9 cellular contexts compared by ENCODE assay signal in genomic region chr4:183571350-183572076, GRCh38.
A peak's percentile ranks its signal among the peaks of the same experiment; 100 is the strongest.
DNase-seq lines count a peak whose midpoint lies in the region; ATAC-seq, FAIRE-seq and TF ChIP-seq lines count a peak whose summit lies in the region.
"Had no signal": no experiment of that assay in that cellular context is flagged by ENCODE, and none has a peak within 500 bp of the region (broad histone marks: within the 10 kb centered on the region; RNA-seq: fewer than 3 reads in every experiment).

No MANE protein-coding gene starts in this region.

- no peak overlapping the region for H3K4me3 ChIP-seq in adipocyte (ENCODE audit: low read length)
- peak overlapping the region in 1 of 3 experiments; percentile 28; a peak in 1 of 6 replicates for H3K4me3 ChIP-seq in HepG2 (replicated peaks in 1 of 3; ENCODE audit: insufficient read depth in 1 of 3, low read depth in 2 of 3, low read length in 3 of 3)

- BruUV-seq in HepG2 (replicated peaks; lab: Mats Ljungman, UMichigan), result no TSS peak

- POLR2A ChIA-PET in HepG2 (lab: Yijun Ruan, JAX), result no interaction called here

- intact Hi-C loops in HepG2 (cut with micrococcal nuclease; ENCODE audit: unreplicated experiment), result no loop called here

- no peaks in the 10 kb centered on the region for H3K79me2 ChIP-seq in HepG2 (ENCODE audit: insufficient read depth, low read length)

- no peak for TF ChIP-seq RAD21 in HepG2 (CRISPR knock-in tag; IDR thresholded peaks at IDR 0.05)

- no peak for TF ChIP-seq EP300 in HepG2 (IDR thresholded peaks at IDR 0.05; ENCODE audit: low read depth in 2 of 2, low read length in 2 of 2)
- TF ChIP-seq EP300 in HepG2 (CRISPR knock-in tag; IDR thresholded peaks at IDR 0.05; ENCODE audit: borderline replicate concordance), result no peak

- in situ Hi-C loops in HepG2 (cut with HindIII; ENCODE audit: extremely low pct_ligation_motif_present, low pct_unique_long_range_greater_than_20kb), result no loop called here

- H3K4me2 ChIP-seq in HepG2 (ENCODE audit: low read depth, low read length), result peak overlapping the region; percentile 55

- H3K27ac ChIP-seq in HepG2 (ENCODE audit: extremely low read length, insufficient read depth, low read length), result no peak overlapping the region

- WGBS in HepG2 (ENCODE audit: low lambda C conversion rate), result 0% methylated on average over 7 of the region's 11 CpGs

- DNase-seq in DMS153 (lab: John Stamatoyannopoulos, UW) (peak; percentile 55), NCI-H1105 (lab: John Stamatoyannopoulos, UW) (peak; percentile 83), adipocyte (ENCODE audit: low read depth) (peak; percentile 62), HepG2 (ENCODE audit: low spot score) (peak; percentile 72), OCI-M2 (lab: John Stamatoyannopoulos, UW; ENCODE audit: unreplicated experiment) (no peak)
- DNase-seq: activated T-cell treated with anti-CD3 and anti-CD28 coated beads, Interleukin-2, amount 50 U/mL, for 1 hour had no signal

- ATAC-seq in HepG2, result peak; percentile 92
- ATAC-seq in GM21367 (IDR thresholded peaks at IDR 0.05; ENCODE audit: unreplicated experiment), result no peak
- ATAC-seq in GM18520 (IDR thresholded peaks at IDR 0.05; ENCODE audit: unreplicated experiment), result no peak
- ATAC-seq in GM21529 (IDR thresholded peaks at IDR 0.05; ENCODE audit: unreplicated experiment), result no peak

- no peaks in the 10 kb centered on the region for H4K20me1 ChIP-seq in HepG2 (ENCODE audit: insufficient read depth, low read length)

- no peak for TF ChIP-seq POLR2A in HepG2 (IDR thresholded peaks at IDR 0.05; ENCODE audit: insufficient read depth in 1 of 2, low read depth in 2 of 2, low read length in 2 of 2)

- no peak for TF ChIP-seq CTCF in HepG2 (CRISPR knock-in tag; IDR thresholded peaks at IDR 0.05)

- H3K27me3 ChIP-seq in adipocyte (replicated peaks; ENCODE audit: control insufficient read depth, insufficient read depth, low read length), result peaks cover 8% of the 10 kb centered on the region
- H3K27me3 ChIP-seq in HepG2 (ENCODE audit: control insufficient read depth in 1 of 2, insufficient read depth in 2 of 2, low read length in 2 of 2), result peaks cover 0 to 8% of the 10 kb centered on the region in 2 experiments; a peak in 1 of 5 replicates

- CTCF ChIA-PET in HepG2 (lab: Yijun Ruan, JAX; ENCODE audit: low intra/inter-chr PET ratio, low total read pairs), result no interaction called here

- H3K36me3 ChIP-seq in adipocyte (ENCODE audit: control insufficient read depth, insufficient read depth, low read length, severe bottlenecking) (no peaks in the 10 kb centered on the region), HepG2 (replicated peaks in 1 of 2; ENCODE audit: control insufficient read depth in 1 of 2, insufficient read depth in 2 of 2, low read length in 2 of 2) (no peaks in the 10 kb centered on the region)

- H3K9ac ChIP-seq in adipocyte (ENCODE audit: low read length), result no peak overlapping the region
- H3K9ac ChIP-seq in HepG2 (ENCODE audit: insufficient read depth, low read depth, low read length), result no peak overlapping the region

- no peak overlapping the region for H2AFZ ChIP-seq in HepG2 (ENCODE audit: low read length)

- H3K9me3 ChIP-seq in adipocyte (ENCODE audit: control insufficient read depth, low read length), result peaks cover 7% of the 10 kb centered on the region
- H3K9me3 ChIP-seq in HepG2 (ENCODE audit: low read length), result no peaks in the 10 kb centered on the region

- peak; percentile 69 for FAIRE-seq in HepG2 (lab: Jason Lieb, UNC)

- H3K4me1 ChIP-seq in adipocyte (ENCODE audit: control insufficient read depth, insufficient read depth, low read length) (peaks cover 7% of the 10 kb centered on the region), HepG2 (ENCODE audit: insufficient read depth, low read length) (peaks cover 7% of the 10 kb centered on the region)

TF ChIP-seq in HepG2, 621 proteins besides CTCF, POLR2A, EP300 and RAD21:
- TF ChIP-seq NR1H2 (CRISPR knock-in tag; IDR thresholded peaks at IDR 0.05; ENCODE audit: borderline replicate concordance, low read depth) (no peak), TBX2 (CRISPR knock-in tag; IDR thresholded peaks at IDR 0.05; ENCODE audit: borderline replicate concordance) (peak; percentile 33; the same call in 1 of the 2 replicates), BCL6 (CRISPR knock-in tag; IDR thresholded peaks at IDR 0.05) (peak; percentile 79), FOSL2 (CRISPR knock-in tag; IDR thresholded peaks at IDR 0.05) (0 out of 2 replicates have a peak, but pooled peaks have one; percentile 23), ATF6 (CRISPR knock-in tag; conservative IDR thresholded peaks at IDR 0.05) (no peak), RFX5 (IDR thresholded peaks at IDR 0.05; ENCODE audit: low read depth, low read length) (peak; percentile 84), RFX3 (CRISPR knock-in tag; IDR thresholded peaks at IDR 0.05) (peak; percentile 84), RFX1 (IDR thresholded peaks at IDR 0.05) (peak; percentile 74)
